Comparison of ENCODE assay signal across 11 cellular contexts in the genomic region with DNA sequence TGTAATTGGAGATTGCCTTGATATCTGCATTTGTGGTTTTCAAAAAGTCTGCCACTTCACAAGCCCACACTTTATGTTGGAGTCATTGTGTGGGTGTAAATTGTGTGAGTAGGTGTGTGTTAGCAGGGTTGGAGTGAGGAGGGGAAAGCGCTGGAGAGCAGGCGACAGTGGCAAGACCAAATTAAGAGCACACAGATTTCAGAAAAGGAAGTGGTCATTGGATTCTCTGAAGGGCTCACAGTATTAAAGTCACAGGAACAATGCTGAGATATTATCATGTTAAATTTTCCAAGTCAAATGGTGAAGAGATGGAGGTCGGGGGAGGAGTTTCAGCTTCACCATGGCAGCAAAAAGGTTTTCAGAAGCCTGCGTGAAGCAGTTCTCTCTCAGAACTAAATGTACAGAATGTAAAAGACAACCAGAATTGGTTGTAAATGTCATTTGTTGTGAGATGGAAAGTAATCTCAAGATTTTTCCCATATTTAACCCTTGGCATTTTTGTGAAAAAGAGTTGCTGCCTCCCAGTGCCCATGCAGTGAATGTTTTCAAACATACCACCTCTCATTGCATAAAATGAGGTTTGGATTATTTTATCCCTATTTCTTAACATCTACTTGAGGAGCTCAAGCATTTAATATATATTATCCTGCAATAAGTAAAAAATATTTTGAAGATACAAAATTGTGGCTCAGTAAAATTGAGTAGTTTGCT.
DNase-seq lines count a peak whose midpoint lies in the region; ATAC-seq and TF ChIP-seq lines count a peak whose summit lies in the region.
"Had no signal": no experiment of that assay in that cellular context is flagged by ENCODE, and none has a peak within 500 bp of the region (broad histone marks: within the 10 kb centered on the region; RNA-seq: fewer than 3 reads in every experiment).

No MANE protein-coding gene starts in this region.

- CTCF ChIA-PET in CD4-positive, alpha-beta memory T cell (lab: Charles Lee; ENCODE audit: partially characterized antibody): no interaction called here
- CTCF ChIA-PET in activated CD8-positive, alpha-beta T cell treated with anti-CD3 and anti-CD28 coated beads for 36 hours (lab: Charles Lee): no interaction called here

- POLR2A ChIA-PET in CD4-positive, alpha-beta memory T cell (lab: Charles Lee; ENCODE audit: partially characterized antibody): no interaction called here
- POLR2A ChIA-PET in activated CD8-positive, alpha-beta T cell treated with anti-CD3 and anti-CD28 coated beads for 36 hours (lab: Charles Lee): no interaction called here

- ATAC-seq in activated CD8-positive, alpha-beta T cell treated with anti-CD3 and anti-CD28 coated beads for 36 hours: peak; percentile 71
- ATAC-seq: esophagus mucosa, K562 had no signal

- H3K4me3 ChIP-seq in CD4-positive, alpha-beta memory T cell (ENCODE audit: low read length in 2 of 2): no peak overlapping the region
- no peak overlapping the region for H3K4me3 ChIP-seq in colonic mucosa
- H3K4me3 ChIP-seq: K562, Peyer's patch had no signal

- peaks cover 17% of the 10 kb centered on the region for H3K4me1 ChIP-seq in CD4-positive, alpha-beta memory T cell (ENCODE audit: insufficient read depth, low read length)
- no peaks in the 10 kb centered on the region for H3K4me1 ChIP-seq in colonic mucosa
- H3K4me1 ChIP-seq: Peyer's patch had no signal

- H3K36me3 ChIP-seq in CD4-positive, alpha-beta memory T cell (ENCODE audit: insufficient read depth, low read length): no peaks in the 10 kb centered on the region
- no peaks in the 10 kb centered on the region for H3K36me3 ChIP-seq in colonic mucosa
- H3K36me3 ChIP-seq: Peyer's patch had no signal

- H3K9me3 Mint-ChIP-seq in CD4-positive, alpha-beta memory T cell: peaks cover 0 to 2% (median 0%) of the 10 kb centered on the region in 8 donors
- no peaks in the 10 kb centered on the region for H3K9me3 Mint-ChIP-seq in HFFc6
- no peaks in the 10 kb centered on the region for H3K9me3 Mint-ChIP-seq in activated CD8-positive, alpha-beta T cell treated with anti-CD3 and anti-CD28 coated beads for 36 hours

- H3K4me1 Mint-ChIP-seq in CD4-positive, alpha-beta memory T cell: peaks cover 14 to 19% (median 17%) of the 10 kb centered on the region in 4 donors
- peaks cover 21% of the 10 kb centered on the region for H3K4me1 Mint-ChIP-seq in HFFc6 (ENCODE audit: low read depth)
- peaks cover 23% of the 10 kb centered on the region for H3K4me1 Mint-ChIP-seq in activated CD8-positive, alpha-beta T cell treated with anti-CD3 and anti-CD28 coated beads for 36 hours (ENCODE audit: low read depth)

- no peak overlapping the region for H3K27ac ChIP-seq in CD4-positive, alpha-beta memory T cell (ENCODE audit: low read depth, low read length)
- H3K27ac ChIP-seq in colonic mucosa: no peak overlapping the region
- H3K27ac ChIP-seq: Peyer's patch had no signal

- H3K27me3 ChIP-seq in CD4-positive, alpha-beta memory T cell (ENCODE audit: insufficient read depth, low read length): no peaks in the 10 kb centered on the region
- H3K27me3 ChIP-seq in colonic mucosa: no peaks in the 10 kb centered on the region
- H3K27me3 ChIP-seq: Peyer's patch had no signal

- H3K36me3 Mint-ChIP-seq in CD4-positive, alpha-beta memory T cell: no peaks in the 10 kb centered on the region
- no peaks in the 10 kb centered on the region for H3K36me3 Mint-ChIP-seq in HFFc6 (ENCODE audit: low read depth)
- H3K36me3 Mint-ChIP-seq in activated CD8-positive, alpha-beta T cell treated with anti-CD3 and anti-CD28 coated beads for 36 hours (ENCODE audit: low read depth): no peaks in the 10 kb centered on the region

- no peak for DNase-seq in CD4-positive, alpha-beta memory T cell
- DNase-seq in HFFc6: no peak
- DNase-seq in activated CD8-positive, alpha-beta T cell treated with anti-CD3 and anti-CD28 coated beads for 36 hours: peak; percentile 25
- DNase-seq in inferior parietal cortex (ENCODE audit: extremely low spot score): peak; percentile 1
- no peak for DNase-seq in colonic mucosa
- DNase-seq in SKM-1 (lab: John Stamatoyannopoulos, UW; ENCODE audit: unreplicated experiment): no peak
- no peak for DNase-seq in NCI-H1417 treated with DMSO at 0.1 percent for 48 hours (lab: John Stamatoyannopoulos, UW)
- no peak for DNase-seq in activated effector memory CD4-positive, alpha-beta T cell treated with Interleukin-2 at 50 U/mL for 16 hours
- DNase-seq: Peyer's patch had no signal

- H3K9me3 ChIP-seq in CD4-positive, alpha-beta memory T cell (ENCODE audit: control insufficient read depth in 1 of 2, low read length in 2 of 2): no peaks in the 10 kb centered on the region
- no peaks in the 10 kb centered on the region for H3K9me3 ChIP-seq in colonic mucosa
- H3K9me3 ChIP-seq: Peyer's patch had no signal

- peak overlapping the region in 4 of 7 donors; percentile 28 to 83 (median 68) for H3K27ac Mint-ChIP-seq in CD4-positive, alpha-beta memory T cell
- peak overlapping the region; percentile 44 for H3K27ac Mint-ChIP-seq in HFFc6
- peak overlapping the region; percentile 80 for H3K27ac Mint-ChIP-seq in activated CD8-positive, alpha-beta T cell treated with anti-CD3 and anti-CD28 coated beads for 36 hours

- intact Hi-C loops in CD4-positive, alpha-beta memory T cell (cut with micrococcal nuclease): no loop called here
- intact Hi-C loops in activated CD8-positive, alpha-beta T cell treated with anti-CD3 and anti-CD28 coated beads for 36 hours (cut with micrococcal nuclease): no loop called here
- intact Hi-C loops in colonic mucosa (cut with DNase I): no loop called here

- peak overlapping the region in 7 of 8 donors; percentile 10 to 75 (median 37) for H3K4me3 Mint-ChIP-seq in CD4-positive, alpha-beta memory T cell
- peak overlapping the region; percentile 63 for H3K4me3 Mint-ChIP-seq in HFFc6
- peak overlapping the region; percentile 22 for H3K4me3 Mint-ChIP-seq in activated CD8-positive, alpha-beta T cell treated with anti-CD3 and anti-CD28 coated beads for 36 hours

- TF ChIP-seq CTCF in HFFc6 (IDR thresholded peaks at IDR 0.05) (no peak), colonic mucosa (IDR thresholded peaks at IDR 0.05) (no peak)
- no peak for TF ChIP-seq CTCF in activated CD8-positive, alpha-beta T cell treated with anti-CD3 and anti-CD28 coated beads for 36 hours (IDR thresholded peaks at IDR 0.05)

- no peak overlapping the region for H3K9ac ChIP-seq in colonic mucosa (ENCODE audit: low read depth in 2 of 2, low read length in 2 of 2)

- H3K27me3 Mint-ChIP-seq in CD4-positive, alpha-beta memory T cell: no peaks in the 10 kb centered on the region
- peaks cover 2% of the 10 kb centered on the region; the same call in 1 of the 2 replicates for H3K27me3 Mint-ChIP-seq in HFFc6 (ENCODE audit: insufficient read depth)
- H3K27me3 Mint-ChIP-seq in activated CD8-positive, alpha-beta T cell treated with anti-CD3 and anti-CD28 coated beads for 36 hours: no peaks in the 10 kb centered on the region

Comparison
In these comparisons a context has a peak if more than half of its experiments do, and no peak if none do; other contexts are left out.
1. DNase-seq: peak in activated CD8-positive, alpha-beta T cell treated with anti-CD3 and anti-CD28 coated beads for 36 hours (single experiment) and inferior parietal cortex (single experiment); none in CD4-positive, alpha-beta memory T cell (0 of 5), HFFc6 (single experiment), colonic mucosa (single experiment), SKM-1 (single experiment), NCI-H1417 treated with DMSO at 0.1 percent for 48 hours (single experiment) and activated effector memory CD4-positive, alpha-beta T cell treated with Interleukin-2 at 50 U/mL for 16 hours (single experiment).
2. Peak in every context shown above with its lines, with median percentiles within 50 percentile points of each other: H3K27ac Mint-ChIP-seq and H3K4me3 Mint-ChIP-seq.